Comparison of ENCODE assay signal across 14 cellular contexts in genomic region chr2:159933727-159934049, GRCh38. TPM values are rescaled to one million over a fixed set of nuclear protein-coding genes. Genes with fewer than 3 reads are reported as not detected.
DNase-seq lines count a peak whose midpoint lies in the region; ATAC-seq, FAIRE-seq and TF ChIP-seq lines count a peak whose summit lies in the region.
"Had no signal": no experiment of that assay in that cellular context is flagged by ENCODE, and none has a peak within 500 bp of the region (broad histone marks: within the 10 kb centered on the region; RNA-seq: fewer than 3 reads in every experiment).

No MANE protein-coding gene starts in this region.

- no peak overlapping the region for H3K4me3 ChIP-seq in uterus

- H3K4me1 Mint-ChIP-seq in dendritic cell treated with granulocyte-macrophage colony-stimulating factor and Interleukin-4, amounts not matched to agents 40 ng/mL and 50 ng/mL, for 4 days (ENCODE audit: low read depth) = peaks cover 20% of the 10 kb centered on the region
- H3K4me1 Mint-ChIP-seq in activated CD4-positive, alpha-beta memory T cell treated with anti-CD3 and anti-CD28 coated beads, Interleukin-2, amount 10 ng/mL, durations not matched to agents 7 days and 5 days = no peaks in the 10 kb centered on the region
- H3K4me1 Mint-ChIP-seq: brain had no signal

- no peak overlapping the region for H3K27ac ChIP-seq in uterus
- H3K27ac ChIP-seq: KMS-11 had no signal

- no peaks in the 10 kb centered on the region for H3K36me3 Mint-ChIP-seq in dendritic cell treated with granulocyte-macrophage colony-stimulating factor and Interleukin-4, amounts not matched to agents 40 ng/mL and 50 ng/mL, for 4 days (ENCODE audit: low read depth)
- H3K36me3 Mint-ChIP-seq in activated CD4-positive, alpha-beta memory T cell treated with anti-CD3 and anti-CD28 coated beads, Interleukin-2, amount 10 ng/mL, durations not matched to agents 7 days and 5 days (ENCODE audit: low read depth) = no peaks in the 10 kb centered on the region
- H3K36me3 Mint-ChIP-seq: brain had no signal

- no peak for FAIRE-seq in frontal cortex (lab: Jason Lieb, UNC)
- FAIRE-seq: D721Med, keratinocyte had no signal

- intact Hi-C loops in dendritic cell treated with granulocyte-macrophage colony-stimulating factor and Interleukin-4, amounts not matched to agents 40 ng/mL and 50 ng/mL, for 4 days (cut with micrococcal nuclease) = no loop called here
- intact Hi-C loops in uterus (cut with DNase I; ENCODE audit: low total_unique reads) = no loop called here

- H3K4me3 Mint-ChIP-seq in dendritic cell treated with granulocyte-macrophage colony-stimulating factor and Interleukin-4, amounts not matched to agents 40 ng/mL and 50 ng/mL, for 4 days = no peak overlapping the region
- H3K4me3 Mint-ChIP-seq in activated CD4-positive, alpha-beta memory T cell treated with anti-CD3 and anti-CD28 coated beads, Interleukin-2, amount 10 ng/mL, durations not matched to agents 7 days and 5 days = no peak overlapping the region
- H3K4me3 Mint-ChIP-seq: brain had no signal

- TF ChIP-seq CTCF in GM10266 (IDR thresholded peaks at IDR 0.05; ENCODE audit: control insufficient read depth, insufficient read depth, low read depth, missing control alignments) (no peak), uterus (IDR thresholded peaks at IDR 0.05) (no peak)

- peaks cover 16% of the 10 kb centered on the region for H3K9me3 Mint-ChIP-seq in dendritic cell treated with granulocyte-macrophage colony-stimulating factor and Interleukin-4, amounts not matched to agents 40 ng/mL and 50 ng/mL, for 4 days
- H3K9me3 Mint-ChIP-seq in activated CD4-positive, alpha-beta memory T cell treated with anti-CD3 and anti-CD28 coated beads, Interleukin-2, amount 10 ng/mL, durations not matched to agents 7 days and 5 days = peaks cover 4% of the 10 kb centered on the region

- CTCF ChIA-PET in activated CD4-positive, alpha-beta memory T cell treated with anti-CD3 and anti-CD28 coated beads, Interleukin-2, amount 10 ng/mL, durations not matched to agents 7 days and 5 days (lab: Charles Lee) = no interaction called here

- POLR2A ChIA-PET in activated CD4-positive, alpha-beta memory T cell treated with anti-CD3 and anti-CD28 coated beads, Interleukin-2, amount 10 ng/mL, durations not matched to agents 7 days and 5 days (lab: Charles Lee) = no interaction called here

- H3K27me3 Mint-ChIP-seq in dendritic cell treated with granulocyte-macrophage colony-stimulating factor and Interleukin-4, amounts not matched to agents 40 ng/mL and 50 ng/mL, for 4 days = no peaks in the 10 kb centered on the region
- H3K27me3 Mint-ChIP-seq in activated CD4-positive, alpha-beta memory T cell treated with anti-CD3 and anti-CD28 coated beads, Interleukin-2, amount 10 ng/mL, durations not matched to agents 7 days and 5 days = peaks cover 4% of the 10 kb centered on the region

- H3K9me3 ChIP-seq in uterus = no peaks in the 10 kb centered on the region

- peak overlapping the region; percentile 53 for H3K27ac Mint-ChIP-seq in dendritic cell treated with granulocyte-macrophage colony-stimulating factor and Interleukin-4, amounts not matched to agents 40 ng/mL and 50 ng/mL, for 4 days
- H3K27ac Mint-ChIP-seq in activated CD4-positive, alpha-beta memory T cell treated with anti-CD3 and anti-CD28 coated beads, Interleukin-2, amount 10 ng/mL, durations not matched to agents 7 days and 5 days = no peak overlapping the region
- H3K27ac Mint-ChIP-seq: brain had no signal

- peak; percentile 7 for DNase-seq in GM10266 (ENCODE audit: extremely low spot score)
- DNase-seq in frontal cortex (ENCODE audit: low spot score in 2 of 2) = no peak
- no peak for DNase-seq in NCI-H510A treated with DMSO at 0.1 percent for 48 hours (lab: John Stamatoyannopoulos, UW)
- no peak for DNase-seq in uterus
- DNase-seq in activated CD4-positive, alpha-beta memory T cell treated with anti-CD3 and anti-CD28 coated beads, Interleukin-2, amount 10 ng/mL, durations not matched to agents 7 days and 5 days = no peak
- DNase-seq: stimulated activated CD4-positive, alpha-beta T cell treated with anti-CD3 and anti-CD28 coated beads, Interleukin-2, amount 100 ng/mL, for 24 hours; T1000 had no signal

- H3K4me1 ChIP-seq in uterus = no peaks in the 10 kb centered on the region

- H3K27me3 ChIP-seq in uterus = no peaks in the 10 kb centered on the region

- no peak for TF ChIP-seq POLR2A in uterus (IDR thresholded peaks at IDR 0.05)

- ATAC-seq in GM21447 (IDR thresholded peaks at IDR 0.05; ENCODE audit: unreplicated experiment) = peak; percentile 97
- ATAC-seq in HG03432 (IDR thresholded peaks at IDR 0.05; ENCODE audit: unreplicated experiment) = peak; percentile 93

- no peaks in the 10 kb centered on the region for H3K36me3 ChIP-seq in uterus

RNA-seq across cellular contexts. Expression of gene LY75, which starts 29.1 kb away (rescaled TPM):
- 1.2 TPM for total RNA-seq in frontal cortex
- total RNA-seq in uterus = 10 to 100 TPM in 1 of 4 donors, 1 to 10 TPM in 1, under 1 TPM in 2; 0.26 to 13.8 (median 3.4) TPM
- total RNA-seq in activated CD4-positive, alpha-beta memory T cell treated with anti-CD3 and anti-CD28 coated beads, Interleukin-2, amount 10 ng/mL, durations not matched to agents 7 days and 5 days = 10 to 100 TPM; 22.7 to 23.5 TPM
